1 cellular context compared by ENCODE assay signal in genomic region chr6:16276991-16277981, GRCh38.
TF ChIP-seq lines count a peak whose summit lies in the region.

No MANE protein-coding gene starts in this region.

TF ChIP-seq in K562, 482 proteins besides CTCF, POLR2A, EP300 and RAD21 (continued from another document):
- TF ChIP-seq ZBTB40 (IDR thresholded peaks at IDR 0.05), result no peak
- TF ChIP-seq ZBTB40 (CRISPR knock-in tag; IDR thresholded peaks at IDR 0.05), result no peak
